In the genomic region with DNA sequence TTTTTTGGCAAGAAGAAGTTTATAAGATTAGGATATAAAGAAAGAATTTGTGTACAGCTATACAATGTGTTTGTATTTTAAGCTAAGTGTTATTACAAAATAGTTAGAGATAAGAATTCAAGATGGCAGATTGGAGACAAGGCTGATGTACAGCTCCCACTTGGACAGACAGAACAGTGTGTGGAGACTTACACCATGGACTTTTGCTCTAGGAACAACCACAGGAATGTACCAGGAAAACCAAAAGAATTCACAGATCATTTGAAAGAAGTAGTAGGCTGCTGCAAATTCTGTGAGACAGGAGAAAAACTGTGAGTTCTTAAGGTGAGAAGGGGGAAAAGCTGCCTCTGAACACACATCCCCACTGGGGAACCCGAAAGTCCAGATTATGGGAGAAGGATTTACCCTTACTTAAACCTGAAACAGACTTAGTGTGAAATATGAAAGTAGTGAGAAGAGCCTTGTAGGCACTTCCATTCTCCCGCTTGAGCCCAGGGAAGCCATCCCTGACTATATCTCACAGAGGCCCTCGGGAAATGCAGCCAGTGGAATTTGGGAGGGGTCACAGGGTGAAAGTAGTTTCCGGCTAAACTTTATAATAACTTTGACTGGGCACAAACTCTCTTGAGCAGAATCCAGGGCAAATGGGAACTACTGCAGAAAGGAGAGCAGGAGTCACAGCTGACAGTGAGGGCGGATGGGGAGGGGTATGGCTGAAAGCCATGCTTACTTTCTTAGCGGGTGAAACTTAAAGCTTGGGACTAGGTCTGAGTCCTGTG, we compare ENCODE assay signal across 26 cellular contexts. TPM values are rescaled to one million over a fixed set of nuclear protein-coding genes. Genes with fewer than 3 reads are reported as not detected.
DNase-seq lines count a peak whose midpoint lies in the region; FAIRE-seq and TF ChIP-seq lines count a peak whose summit lies in the region.
"Had no signal": no experiment of that assay in that cellular context is flagged by ENCODE, and none has a peak within 500 bp of the region (broad histone marks: within the 10 kb centered on the region; RNA-seq: fewer than 3 reads in every experiment).

No MANE protein-coding gene starts in this region.

- peaks cover 43% of the 10 kb centered on the region for H3K9me3 Mint-ChIP-seq in mesothelial cell of epicardium
- H3K9me3 Mint-ChIP-seq: type B pancreatic cell had no signal

- FAIRE-seq in small intestine (lab: Jason Lieb, UNC), result no peak
- FAIRE-seq: GM19239 had no signal

- no peak overlapping the region for H3K4me3 Mint-ChIP-seq in mesothelial cell of epicardium
- H3K4me3 Mint-ChIP-seq: activated naive CD8-positive, alpha-beta T cell treated with anti-CD3 and anti-CD28 coated beads for 36 hours; CD4-positive, alpha-beta memory T cell; H9; T-helper 2 cell treated with Interferon-gamma antibody and Interleukin-4, amounts not matched to agents 5 μg/mL and 100 μg/mL, for 36 hours; type B pancreatic cell had no signal

- DNase-seq in AG09309 (ENCODE audit: low read depth) (peak; percentile 33), LHCN-M2 (ENCODE audit: low read depth) (peak; percentile 77), choroid plexus epithelial cell (ENCODE audit: low read depth) (peak; percentile 92), kidney tubule cell (ENCODE audit: low spot score) (peak; percentile 41), DMS53 (lab: John Stamatoyannopoulos, UW) (no peak), WERI-Rb-1 (no peak), small intestine (no peak), mesothelial cell of epicardium (ENCODE audit: low spot score in 2 of 2, unreplicated experiment in 2 of 2) (no peak)
- DNase-seq: activated naive CD8-positive, alpha-beta T cell treated with anti-CD3 and anti-CD28 coated beads for 36 hours; CD4-positive, alpha-beta memory T cell; DND-41; effector CD8-positive, alpha-beta T cell; esophagus squamous epithelium; H9; midbrain; NCI-H1048; NCI-H2029 treated with DMSO at 0.1 percent for 48 hours; NCI-H524 treated with DMSO at 0.1 percent for 48 hours; OCI-M1; retina; stimulated activated CD4-positive, alpha-beta T cell treated with anti-CD3 and anti-CD28 coated beads, Interleukin-15, amount 100 ng/mL, for 24 hours; stimulated activated naive CD8-positive, alpha-beta T cell treated with anti-CD3 and anti-CD28 coated beads, Interleukin-15, Interleukin-2, amounts not matched to agents 100 U/mL and 50 U/mL, for 24 hours had no signal

- TF ChIP-seq CTCF in AG09309 (IDR thresholded peaks at IDR 0.05; ENCODE audit: control insufficient read depth, insufficient read depth, low read depth, low read length, missing control alignments) (no peak), choroid plexus epithelial cell (conservative IDR thresholded peaks at IDR 0.05; ENCODE audit: low read depth, low read length) (no peak), WERI-Rb-1 (IDR thresholded peaks at IDR 0.05; ENCODE audit: low read depth, low read length) (no peak), mesothelial cell of epicardium (IDR thresholded peaks at IDR 0.05; ENCODE audit: unreplicated experiment) (no peak)

- H3K9me3 ChIP-seq in WERI-Rb-1 (ENCODE audit: severe bottlenecking), result no peaks in the 10 kb centered on the region
- H3K9me3 ChIP-seq in small intestine (ENCODE audit: control insufficient read depth, low read depth), result no peaks in the 10 kb centered on the region
- H3K9me3 ChIP-seq: SJSA1 had no signal

- H3K4me3 ChIP-seq in AG09309 (ENCODE audit: control insufficient read depth, low read depth, low read length), result no peak overlapping the region
- H3K4me3 ChIP-seq in choroid plexus epithelial cell (ENCODE audit: low read depth, low read length), result no peak overlapping the region
- H3K4me3 ChIP-seq in WERI-Rb-1 (ENCODE audit: low read depth, low read length), result no peak overlapping the region
- no peak overlapping the region for H3K4me3 ChIP-seq in small intestine (ENCODE audit: low read depth in 1 of 2, low read length in 2 of 2)
- H3K4me3 ChIP-seq: esophagus squamous epithelium, SJSA1 had no signal

- no peak overlapping the region for H3K27ac Mint-ChIP-seq in mesothelial cell of epicardium
- H3K27ac Mint-ChIP-seq: activated naive CD8-positive, alpha-beta T cell treated with anti-CD3 and anti-CD28 coated beads for 36 hours; CD4-positive, alpha-beta memory T cell; H9; T-helper 2 cell treated with Interferon-gamma antibody and Interleukin-4, amounts not matched to agents 5 μg/mL and 100 μg/mL, for 36 hours; type B pancreatic cell had no signal

- no peaks in the 10 kb centered on the region for H3K4me1 ChIP-seq in small intestine (ENCODE audit: control insufficient read depth in 2 of 2, insufficient read depth in 1 of 2, low read depth in 1 of 2, low read length in 1 of 2)

- peaks cover 2% of the 10 kb centered on the region for H3K27me3 Mint-ChIP-seq in mesothelial cell of epicardium (ENCODE audit: low read depth)
- H3K27me3 Mint-ChIP-seq: activated naive CD8-positive, alpha-beta T cell treated with anti-CD3 and anti-CD28 coated beads for 36 hours; type B pancreatic cell had no signal

- H3K27ac ChIP-seq in WERI-Rb-1 (no peak overlapping the region), small intestine (ENCODE audit: low read depth in 1 of 2, low read length in 1 of 2) (no peak overlapping the region)
- H3K27ac ChIP-seq: esophagus squamous epithelium, SJSA1 had no signal

- no peaks in the 10 kb centered on the region for H3K36me3 ChIP-seq in WERI-Rb-1
- H3K36me3 ChIP-seq in small intestine (ENCODE audit: control insufficient read depth in 2 of 2, insufficient read depth in 2 of 2, low read length in 2 of 2), result no peaks in the 10 kb centered on the region
- H3K36me3 ChIP-seq: esophagus squamous epithelium, SJSA1 had no signal

- 78 to 87% (median 82%) methylated on average over 6 of the region's 6 CpGs for WGBS in small intestine, 3 donors

- H3K4me1 Mint-ChIP-seq in mesothelial cell of epicardium, result no peaks in the 10 kb centered on the region
- H3K4me1 Mint-ChIP-seq: CD4-positive, alpha-beta memory T cell; H9 had no signal

- no peaks in the 10 kb centered on the region for H3K36me3 Mint-ChIP-seq in mesothelial cell of epicardium
- H3K36me3 Mint-ChIP-seq: type B pancreatic cell had no signal

- H3K27me3 ChIP-seq in WERI-Rb-1 (ENCODE audit: insufficient read depth, low read depth, severe bottlenecking), result no peaks in the 10 kb centered on the region
- peaks cover 0 to 3% of the 10 kb centered on the region in 2 donors for H3K27me3 ChIP-seq in small intestine (ENCODE audit: control insufficient read depth in 2 of 2, insufficient read depth in 2 of 2, low read length in 2 of 2)
- H3K27me3 ChIP-seq: SJSA1 had no signal

RNA-seq across cellular contexts. Expression of a gene that starts 11.6 kb away (rescaled TPM):
- 41.2 and 42.1 TPM in 2 replicates for total RNA-seq in LHCN-M2 (2014; rRNA removed)
- 14.9 TPM for polyA plus RNA-seq in LHCN-M2 (2012)
- 10 to 100 TPM; 11.1 to 20.9 (median 17.9) TPM for polyA plus RNA-seq in small intestine
- total RNA-seq in mesothelial cell of epicardium, result 66.0 to 68.2 TPM (median 67.0 TPM) in 3 replicates

RNA-seq across cellular contexts. Expression of a gene that starts 50.2 kb away (rescaled TPM):
- 110 and 113 TPM in 2 replicates for total RNA-seq in LHCN-M2 (2014; rRNA removed)
- polyA plus RNA-seq in LHCN-M2 (2012), result 37.0 TPM
- 1 to 10 TPM in 2 of 3 donors, under 1 TPM in 1; 0.89 to 9.3 (median 1.9) TPM for polyA plus RNA-seq in small intestine
- total RNA-seq in mesothelial cell of epicardium, result 42.0 to 43.1 TPM (median 42.7 TPM) in 3 replicates

RNA-seq across cellular contexts. Expression of a gene that starts 50.8 kb away (rescaled TPM):
- total RNA-seq in LHCN-M2 (2014; rRNA removed) (44.6 and 48.2 TPM in 2 replicates), mesothelial cell of epicardium (131 to 144 TPM (median 143 TPM) in 3 replicates)
- 44.5 TPM for polyA plus RNA-seq in LHCN-M2 (2012)
- 10 to 100 TPM; 30.2 to 32.7 (median 30.8) TPM for polyA plus RNA-seq in small intestine

Comparison
In these comparisons a context has a peak if more than half of its experiments do, and no peak if none do; other contexts are left out.
1. DNase-seq: peak in AG09309 (single experiment), LHCN-M2 (single experiment), choroid plexus epithelial cell (single experiment) and kidney tubule cell (single experiment); none in DMS53 (single experiment), WERI-Rb-1 (single experiment), small intestine (single experiment) and mesothelial cell of epicardium (0 of 2).